8 cellular contexts compared by ENCODE assay signal in the genomic region with DNA sequence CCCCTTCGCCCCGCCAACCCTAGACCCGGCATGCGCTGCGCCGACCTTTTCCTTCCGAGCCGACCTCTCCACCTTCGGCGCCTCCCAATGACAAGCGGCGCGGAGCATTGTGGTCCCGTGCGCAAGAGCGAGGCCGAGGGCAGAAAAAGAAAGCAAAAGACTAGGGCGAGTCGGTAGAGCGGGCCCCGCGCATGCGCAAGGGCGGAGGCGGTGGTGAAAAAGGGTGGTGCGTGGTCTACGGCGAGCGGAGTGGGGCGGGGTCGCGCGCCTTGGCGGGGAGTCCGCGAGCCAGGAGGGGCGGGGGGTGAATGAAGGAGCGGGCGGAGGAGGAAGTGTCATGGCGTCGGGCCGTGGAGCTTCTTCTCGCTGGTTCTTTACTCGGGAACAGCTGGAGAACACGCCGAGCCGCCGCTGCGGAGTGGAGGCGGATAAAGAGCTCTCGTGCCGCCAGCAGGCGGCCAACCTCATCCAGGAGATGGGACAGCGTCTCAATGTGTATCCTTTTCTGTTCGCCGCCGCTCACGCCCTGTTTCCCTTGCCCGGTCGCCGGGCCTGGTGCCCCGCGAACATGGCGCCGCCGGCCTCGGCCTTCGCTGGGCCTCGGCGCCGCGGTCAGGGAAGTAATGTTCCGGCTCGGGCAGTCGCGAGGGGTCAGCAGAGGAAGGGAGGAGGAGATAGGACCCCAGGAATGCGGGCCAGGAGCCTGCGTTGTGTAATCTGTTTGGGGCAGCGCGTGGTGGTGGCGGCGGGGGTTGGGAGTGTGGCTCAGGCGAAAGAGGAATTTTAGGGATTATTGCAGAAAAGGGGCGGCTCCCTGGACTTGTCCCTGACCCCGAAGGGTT. TPM values are rescaled to one million over a fixed set of nuclear protein-coding genes. Genes with fewer than 3 reads are reported as not detected.
DNase-seq lines count a peak whose midpoint lies in the region; ATAC-seq and TF ChIP-seq lines count a peak whose summit lies in the region.

A gene (plus strand): TSS at position 305 of the 842 bp plus-strand sequence. CDS start 33 bp downstream, at position 338.

- H3K4me1 ChIP-seq in KMS-11 (ENCODE audit: low read depth, poor library complexity, severe bottlenecking) (peaks cover 28% of the 10 kb centered on the region), Peyer's patch (peaks cover 0 to 27% (median 5%) of the 10 kb centered on the region in 4 donors), esophagus (ENCODE audit: control insufficient read depth in 2 of 2, insufficient read depth in 2 of 2, low read length in 1 of 2) (peaks cover 3% of the 10 kb centered on the region in 2 donors), mucosa of stomach (ENCODE audit: control insufficient read depth, insufficient read depth, low read length) (peaks cover 9% of the 10 kb centered on the region)

- peaks cover 51% of the 10 kb centered on the region for H3K79me2 ChIP-seq in KMS-11 (ENCODE audit: insufficient read depth, low read depth)

- peak within 1 kb of the TSS; percentile 90 for H3K4me2 ChIP-seq in KMS-11

- H3K4me3 ChIP-seq in KMS-11 (IDR thresholded peaks at IDR 0.05; ENCODE audit: insufficient read depth, low read depth, low read length) (peak within 1 kb of the TSS; percentile 53), Peyer's patch (peak within 1 kb of the TSS; percentile 72 to 96 (median 80)), esophagus (ENCODE audit: low read depth in 1 of 2, low read length in 2 of 2) (peak within 1 kb of the TSS; percentile 96 to 98), mucosa of stomach (ENCODE audit: low read length) (peak within 1 kb of the TSS; percentile 77)

- H3K9me3 ChIP-seq in Peyer's patch: no peaks in the 10 kb centered on the region
- no peaks in the 10 kb centered on the region for H3K9me3 ChIP-seq in esophagus (ENCODE audit: control insufficient read depth in 2 of 2, insufficient read depth in 1 of 2, low read depth in 1 of 2, low read length in 1 of 2)
- H3K9me3 ChIP-seq in mucosa of stomach (ENCODE audit: control insufficient read depth, low read length): no peaks in the 10 kb centered on the region

- peaks cover 3% of the 10 kb centered on the region; the same call in 1 of the 2 replicates for H4K20me1 ChIP-seq in KMS-11 (ENCODE audit: insufficient read depth)

- no peaks in the 10 kb centered on the region for H3K36me3 ChIP-seq in KMS-11 (ENCODE audit: insufficient read depth)
- H3K36me3 ChIP-seq in Peyer's patch: no peaks in the 10 kb centered on the region
- no peaks in the 10 kb centered on the region for H3K36me3 ChIP-seq in esophagus (ENCODE audit: control insufficient read depth in 2 of 2, insufficient read depth in 2 of 2, low read length in 1 of 2)
- no peaks in the 10 kb centered on the region for H3K36me3 ChIP-seq in mucosa of stomach (ENCODE audit: control insufficient read depth, insufficient read depth, low read length)

- TF ChIP-seq CTCF in KMS-11 (conservative IDR thresholded peaks at IDR 0.05; ENCODE audit: low read depth, low read length): no peak
- TF ChIP-seq CTCF in Peyer's patch (IDR thresholded peaks at IDR 0.05): peak in 3 of 6 experiments; percentile 9 to 21 (median 13)

- H3K27ac ChIP-seq in KMS-11: peak within 1 kb of the TSS; percentile 92
- H3K27ac ChIP-seq in Peyer's patch: peak within 1 kb of the TSS; percentile 92 to 97 (median 97)
- peak within 1 kb of the TSS; percentile 98 to 99 for H3K27ac ChIP-seq in esophagus (ENCODE audit: low read depth in 2 of 2, low read length in 1 of 2)

- H3K27me3 ChIP-seq in KMS-11 (ENCODE audit: insufficient read depth, low read depth) (no peaks in the 10 kb centered on the region), Peyer's patch (no peaks in the 10 kb centered on the region), esophagus (ENCODE audit: control insufficient read depth in 1 of 2, insufficient read depth in 2 of 2, low read length in 2 of 2) (no peaks in the 10 kb centered on the region), mucosa of stomach (ENCODE audit: control insufficient read depth, insufficient read depth, low read length) (no peaks in the 10 kb centered on the region)

- H3K9ac ChIP-seq in KMS-11 (peak within 1 kb of the TSS; percentile 96), mucosa of stomach (ENCODE audit: low read length) (peak within 1 kb of the TSS; percentile 99)

- peak; percentile 95 for DNase-seq in DMS53 (lab: John Stamatoyannopoulos, UW)
- peak; percentile 97 to 100 (median 99) for DNase-seq in Peyer's patch
- peak; percentile 99 to 100 for DNase-seq in activated T-cell treated with anti-CD3 and anti-CD28 coated beads, Interleukin-2, amount 50 U/mL, for 48 hours
- DNase-seq in stimulated activated CD8-positive, alpha-beta memory T cell treated with anti-CD3 and anti-CD28 coated beads, Interleukin-7, amount 100 ng/mL, for 1 hour (ENCODE audit: low read depth in 2 of 2): peak; percentile 98 to 99

- peak in 1 of 2 donors; percentile 42 for TF ChIP-seq POLR2A in Peyer's patch (IDR thresholded peaks at IDR 0.05)

- ATAC-seq in GM21737 (IDR thresholded peaks at IDR 0.05; ENCODE audit: unreplicated experiment): peak; percentile 86

- 0% methylated on average over 85 of the region's 85 CpGs for WGBS in esophagus, 2 donors

- H2AFZ ChIP-seq in KMS-11 (ENCODE audit: low read depth): peak within 1 kb of the TSS; percentile 85

RNA-seq across cellular contexts. Expression of the gene that starts here (rescaled TPM):
- total RNA-seq in Peyer's patch: 10 to 100 TPM; 26.2 to 61.9 (median 48.0) TPM
- polyA plus RNA-seq in esophagus: 10 to 100 TPM in 1 of 2 donors, 1 to 10 TPM in 1; 7.6 to 11.7 TPM

Comparison
In these comparisons a context has a peak if more than half of its experiments do, and no peak if none do; other contexts are left out.
1. Peak in every context shown above with its lines: DNase-seq, ATAC-seq, H3K4me3 ChIP-seq and H3K27ac ChIP-seq.